8 cellular contexts compared by ENCODE assay signal in the genomic region with DNA sequence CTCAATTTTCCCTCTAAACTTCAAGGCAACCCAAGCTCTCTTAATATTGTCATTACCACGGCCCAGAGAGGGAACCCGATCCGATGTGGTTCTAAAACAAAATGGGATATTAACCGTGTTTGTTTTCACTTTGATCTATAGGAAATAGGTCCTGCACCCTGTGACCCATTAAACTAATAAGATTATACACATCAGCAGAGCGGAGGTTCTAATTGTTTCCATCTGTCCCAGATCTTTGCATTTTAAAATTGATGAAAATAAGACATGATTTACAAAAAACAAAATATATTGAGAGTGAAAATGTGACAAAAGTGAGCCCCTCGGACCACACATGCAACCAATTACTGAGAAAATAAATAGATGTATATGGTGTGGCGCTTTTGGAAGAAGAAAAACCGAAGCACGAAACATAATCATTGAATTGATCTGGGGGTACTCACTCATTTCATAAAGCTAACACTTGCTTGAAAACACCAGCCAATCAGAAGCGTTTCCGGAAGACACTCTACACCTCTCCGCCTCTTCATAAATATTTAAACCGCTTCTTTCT.
DNase-seq lines count a peak whose midpoint lies in the region; ATAC-seq and TF ChIP-seq lines count a peak whose summit lies in the region.

No MANE protein-coding gene starts in this region.

- H3K9ac ChIP-seq in iPS-20b (ENCODE audit: low read depth, low read length): no peak overlapping the region

- TF ChIP-seq CTCF in AG10803 (conservative IDR thresholded peaks at IDR 0.05; ENCODE audit: low read length) (no peak), WI38 (IDR thresholded peaks at IDR 0.05; ENCODE audit: low read depth, low read length) (no peak)

- H3K4me1 ChIP-seq in iPS-20b (ENCODE audit: insufficient read depth, low read length): peaks cover 21% of the 10 kb centered on the region

- ATAC-seq in HG02870 (IDR thresholded peaks at IDR 0.05; ENCODE audit: unreplicated experiment) (no peak), HG03378 (IDR thresholded peaks at IDR 0.05; ENCODE audit: unreplicated experiment) (no peak)

- TF ChIP-seq POLR2A in GM19099 (IDR thresholded peaks at IDR 0.05; ENCODE audit: extremely low read depth, insufficient read length, low read depth): peak; percentile 55

- H3K27me3 ChIP-seq in iPS-20b (ENCODE audit: insufficient read depth, low read length): peaks cover 87% of the 10 kb centered on the region

- H3K4me3 ChIP-seq in AG10803 (ENCODE audit: low read length): peak overlapping the region; percentile 47
- peak overlapping the region; percentile 44 for H3K4me3 ChIP-seq in WI38 (ENCODE audit: low read depth, low read length)
- H3K4me3 ChIP-seq in iPS-20b (ENCODE audit: low read length): peak overlapping the region; percentile 21; the same call in 1 of the 2 replicates

- no peaks in the 10 kb centered on the region for H3K36me3 ChIP-seq in iPS-20b (ENCODE audit: insufficient read depth, low read depth, low read length)

- H3K27ac ChIP-seq in iPS-20b (ENCODE audit: low read length): no peak overlapping the region

- no peaks in the 10 kb centered on the region for H3K9me3 ChIP-seq in iPS-20b (ENCODE audit: insufficient read depth, low read depth, low read length)

- DNase-seq in AG10803 (ENCODE audit: low read depth) (no peak), NCI-H187 (lab: John Stamatoyannopoulos, UW) (no peak), SHP77 treated with DMSO at 0.1 percent for 48 hours (lab: John Stamatoyannopoulos, UW) (no peak)
